1 cellular context compared by ENCODE assay signal in the genomic region with DNA sequence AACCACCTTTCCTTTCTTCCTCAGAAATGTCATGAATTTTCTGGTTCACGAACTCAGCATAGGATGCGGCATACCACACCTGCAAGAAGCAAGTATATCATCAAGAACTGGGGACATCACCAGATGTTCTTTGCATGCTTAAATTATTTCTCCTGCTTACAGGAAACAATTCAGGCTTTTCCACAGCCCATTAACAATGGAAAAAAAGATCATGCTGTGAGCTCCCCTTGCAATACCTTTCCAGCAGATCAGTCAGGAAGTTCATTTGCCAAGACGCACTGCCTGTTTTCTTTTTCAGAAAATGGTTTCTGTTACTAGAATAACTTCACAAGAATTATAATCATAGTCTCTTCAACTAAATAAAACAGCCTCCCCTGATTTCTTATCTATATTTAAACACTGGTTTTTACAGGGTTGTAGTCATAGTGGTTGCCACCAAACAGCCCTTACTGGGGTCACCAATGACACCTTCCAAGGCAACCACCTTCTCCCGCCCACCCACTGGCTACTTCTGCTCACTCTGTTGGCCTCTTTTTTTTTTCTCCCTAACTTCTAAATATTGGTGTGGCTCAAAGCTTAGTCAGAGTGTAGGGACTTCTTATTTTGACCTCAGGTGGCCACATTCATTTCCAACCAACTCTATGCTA.
TF ChIP-seq lines count a peak whose summit lies in the region.

No MANE protein-coding gene starts in this region.

TF ChIP-seq in endothelial cell of umbilical vein, 7 proteins besides CTCF, POLR2A, EP300 and RAD21 (continued from another document):
- TF ChIP-seq EZH2 (IDR thresholded peaks at IDR 0.05; ENCODE audit: borderline replicate concordance, low read depth, low read length, severe bottlenecking) = no peak
- TF ChIP-seq, protein P1, sequence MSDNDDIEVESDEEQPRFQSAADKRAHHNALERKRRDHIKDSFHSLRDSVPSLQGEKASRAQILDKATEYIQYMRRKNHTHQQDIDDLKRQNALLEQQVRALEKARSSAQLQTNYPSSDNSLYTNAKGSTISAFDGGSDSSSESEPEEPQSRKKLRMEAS (IDR thresholded peaks at IDR 0.05; ENCODE audit: insufficient read depth, insufficient read length) = no peak
